ENCODE assay signal across 29 cellular contexts in genomic region chr6:14517536-14518105, GRCh38.
DNase-seq lines count a peak whose midpoint lies in the region; ATAC-seq and TF ChIP-seq lines count a peak whose summit lies in the region.
"Had no signal": no experiment of that assay in that cellular context is flagged by ENCODE, and none has a peak within 500 bp of the region (broad histone marks: within the 10 kb centered on the region; RNA-seq: fewer than 3 reads in every experiment).

No MANE protein-coding gene starts in this region.

- no peaks in the 10 kb centered on the region for H4K20me1 ChIP-seq in mammary epithelial cell (ENCODE audit: insufficient read depth, low read length)

- ATAC-seq in HG02759 (IDR thresholded peaks at IDR 0.05; ENCODE audit: unreplicated experiment), result no peak
- ATAC-seq: effector memory CD8-positive, alpha-beta T cell; esophagus mucosa; PC-3; stimulated activated memory B cell treated with anti-CD40 and anti-IgM and Interleukin-4, amounts not matched to agents 10 μg/mL and 1 μg/mL and 100 μg/mL, for 72 hours had no signal

- H3K9ac ChIP-seq in mammary epithelial cell (ENCODE audit: insufficient read depth, low read length), result no peak overlapping the region
- H3K9ac ChIP-seq: neural progenitor cell had no signal

- peaks cover 6% of the 10 kb centered on the region for H3K36me3 Mint-ChIP-seq in MCF 10A (ENCODE audit: insufficient read depth, unreplicated experiment)
- H3K36me3 Mint-ChIP-seq: activated naive CD4-positive, alpha-beta T cell treated with anti-CD3 and anti-CD28 coated beads, Interleukin-2, amount 10 ng/mL, durations not matched to agents 7 days and 5 days; CD4-positive, CD25-positive, alpha-beta regulatory T cell; neural progenitor cell had no signal

- DNase-seq in mammary epithelial cell (no peak), MCF 10A (ENCODE audit: unreplicated experiment) (no peak), astrocyte of the hippocampus (ENCODE audit: low read depth, low spot score) (peak; percentile 52), kidney tubule cell (ENCODE audit: low spot score) (peak; percentile 61), uterus (peak; percentile 23 to 41), substantia nigra (lab: John Stamatoyannopoulos, UW) (no peak), NAMALWA (ENCODE audit: low spot score) (no peak)
- DNase-seq: activated B cell treated with CpG ODN at 0.5 μM for 24 hours; activated CD4-positive, alpha-beta T cell treated with anti-CD3 and anti-CD28 coated beads, Interleukin-2, amount 50 U/mL, for 4 hours; activated naive CD4-positive, alpha-beta T cell treated with anti-CD3 and anti-CD28 coated beads, Interleukin-2, amount 10 ng/mL, durations not matched to agents 7 days and 5 days; amygdala; CD4-positive, CD25-positive, alpha-beta regulatory T cell; cortex of kidney; effector memory CD8-positive, alpha-beta T cell; NCI-H1105; NCI-H1930; NCI-H526; NK-92 treated with Interleukin-12 subunit alpha and Interleukin-12 subunit beta, amount 100 ng/mL, for 24 hours; PC-3; SHP77; stimulated activated CD4-positive, alpha-beta T cell treated with anti-CD3 and anti-CD28 coated beads, Interleukin-4, amount 100 ng/mL, for 4 hours; T1000 had no signal

- H2AFZ ChIP-seq in mammary epithelial cell (ENCODE audit: low read depth, low read length), result peak overlapping the region; percentile 4
- H2AFZ ChIP-seq: neural progenitor cell had no signal

- WGBS in mammary epithelial cell (ENCODE audit: low coverage, missing lambda C conversion rate), result 11% methylated on average over 7 of the region's 7 CpGs

- no peaks in the 10 kb centered on the region for H3K79me2 ChIP-seq in mammary epithelial cell (ENCODE audit: insufficient read depth, low read length)

- H3K27ac Mint-ChIP-seq in MCF 10A (ENCODE audit: low read depth, unreplicated experiment), result no peak overlapping the region
- H3K27ac Mint-ChIP-seq: activated B cell treated with CpG ODN at 0.5 μM for 24 hours; activated naive CD4-positive, alpha-beta T cell treated with anti-CD3 and anti-CD28 coated beads, Interleukin-2, amount 10 ng/mL, durations not matched to agents 7 days and 5 days; CD4-positive, CD25-positive, alpha-beta regulatory T cell; effector memory CD8-positive, alpha-beta T cell; neural progenitor cell; stimulated activated memory B cell treated with anti-CD40 and anti-IgM and Interleukin-4, amounts not matched to agents 10 μg/mL and 1 μg/mL and 100 μg/mL, for 72 hours had no signal

- H3K27ac ChIP-seq in mammary epithelial cell (ENCODE audit: insufficient read depth, low read depth, low read length), result no peak overlapping the region
- peak overlapping the region; percentile 36 to 59 for H3K27ac ChIP-seq in uterus
- no peak overlapping the region for H3K27ac ChIP-seq in substantia nigra (ENCODE audit: low read depth, low read length, poor library complexity, severe bottlenecking)
- H3K27ac ChIP-seq: 22Rv1, cardiac muscle cell, neural progenitor cell had no signal

- CTCF ChIA-PET in mammary epithelial cell (lab: Charles Lee; ENCODE audit: low non-redundant PET) (no interaction called here), MCF 10A (lab: Yijun Ruan, JAX) (no interaction called here)

- POLR2A ChIA-PET in MCF 10A (lab: Yijun Ruan, JAX), result no interaction called here

- no peaks in the 10 kb centered on the region for H3K9me3 Mint-ChIP-seq in MCF 10A (ENCODE audit: unreplicated experiment)
- H3K9me3 Mint-ChIP-seq: activated B cell treated with CpG ODN at 0.5 μM for 24 hours; activated naive CD4-positive, alpha-beta T cell treated with anti-CD3 and anti-CD28 coated beads, Interleukin-2, amount 10 ng/mL, durations not matched to agents 7 days and 5 days; CD4-positive, CD25-positive, alpha-beta regulatory T cell; effector memory CD8-positive, alpha-beta T cell had no signal

- dilution Hi-C loops in mammary epithelial cell (cut with HindIII; ENCODE audit: low sequenced_read_pairs), result no loop called here

- no peak overlapping the region for H3K4me3 Mint-ChIP-seq in MCF 10A (ENCODE audit: unreplicated experiment)
- H3K4me3 Mint-ChIP-seq: activated B cell treated with CpG ODN at 0.5 μM for 24 hours; activated naive CD4-positive, alpha-beta T cell treated with anti-CD3 and anti-CD28 coated beads, Interleukin-2, amount 10 ng/mL, durations not matched to agents 7 days and 5 days; CD4-positive, CD25-positive, alpha-beta regulatory T cell; effector memory CD8-positive, alpha-beta T cell; neural progenitor cell; stimulated activated memory B cell treated with anti-CD40 and anti-IgM and Interleukin-4, amounts not matched to agents 10 μg/mL and 1 μg/mL and 100 μg/mL, for 72 hours had no signal

- H3K9me3 ChIP-seq in mammary epithelial cell (replicated peaks; ENCODE audit: insufficient read depth, low read length), result no peaks in the 10 kb centered on the region
- H3K9me3 ChIP-seq in uterus, result no peaks in the 10 kb centered on the region

- no peaks in the 10 kb centered on the region for H3K27me3 ChIP-seq in mammary epithelial cell (ENCODE audit: insufficient read depth, low read length)
- H3K27me3 ChIP-seq in uterus, result no peaks in the 10 kb centered on the region
- H3K27me3 ChIP-seq: cardiac muscle cell, neural progenitor cell had no signal

- H3K4me3 ChIP-seq in mammary epithelial cell (replicated peaks in 1 of 3; ENCODE audit: insufficient read depth in 1 of 3, low read depth in 2 of 3, low read length in 3 of 3) (no peak overlapping the region), uterus (no peak overlapping the region)
- H3K4me3 ChIP-seq: cardiac muscle cell, lung, neural progenitor cell had no signal

- no peak overlapping the region for H3K4me2 ChIP-seq in mammary epithelial cell (ENCODE audit: insufficient read depth, low read depth, low read length)
- H3K4me2 ChIP-seq: neural progenitor cell had no signal

- H3K27me3 Mint-ChIP-seq in MCF 10A (ENCODE audit: insufficient read depth, unreplicated experiment), result no peaks in the 10 kb centered on the region
- H3K27me3 Mint-ChIP-seq: activated B cell treated with CpG ODN at 0.5 μM for 24 hours; CD4-positive, CD25-positive, alpha-beta regulatory T cell; stimulated activated memory B cell treated with anti-CD40 and anti-IgM and Interleukin-4, amounts not matched to agents 10 μg/mL and 1 μg/mL and 100 μg/mL, for 72 hours had no signal

- TF ChIP-seq POLR2A in uterus (IDR thresholded peaks at IDR 0.05), result no peak

- in situ Hi-C loops in mammary epithelial cell (cut with MboI; ENCODE audit: low sequenced_read_pairs in 2 of 2), result no loop called here

- BruUV-seq in mammary epithelial cell (replicated peaks; lab: Mats Ljungman, UMichigan) (no TSS peak), MCF 10A (replicated peaks; lab: Mats Ljungman, UMichigan) (no TSS peak)

- peaks cover 6% of the 10 kb centered on the region for H3K4me1 Mint-ChIP-seq in MCF 10A (ENCODE audit: insufficient read depth, unreplicated experiment)
- H3K4me1 Mint-ChIP-seq: activated naive CD4-positive, alpha-beta T cell treated with anti-CD3 and anti-CD28 coated beads, Interleukin-2, amount 10 ng/mL, durations not matched to agents 7 days and 5 days; CD4-positive, CD25-positive, alpha-beta regulatory T cell; stimulated activated memory B cell treated with anti-CD40 and anti-IgM and Interleukin-4, amounts not matched to agents 10 μg/mL and 1 μg/mL and 100 μg/mL, for 72 hours had no signal

- TF ChIP-seq CTCF in mammary epithelial cell (conservative IDR thresholded peaks at IDR 0.05 in 1 of 2, IDR thresholded peaks at IDR 0.05 in 1 of 2; ENCODE audit: extremely low read depth in 1 of 2, insufficient read depth in 1 of 2, low read depth in 1 of 2, low read length in 2 of 2), result no peak
- no peak for TF ChIP-seq CTCF in MCF 10A (IDR thresholded peaks at IDR 0.05; ENCODE audit: unreplicated experiment)
- TF ChIP-seq CTCF in uterus (IDR thresholded peaks at IDR 0.05), result no peak

- no peaks in the 10 kb centered on the region for H3K4me1 ChIP-seq in mammary epithelial cell (ENCODE audit: insufficient read depth, low read length)
- H3K4me1 ChIP-seq in uterus, result peaks cover 0 to 3% of the 10 kb centered on the region in 2 donors

- no peaks in the 10 kb centered on the region for H3K36me3 ChIP-seq in mammary epithelial cell (ENCODE audit: insufficient read depth, low read length)
- no peaks in the 10 kb centered on the region for H3K36me3 ChIP-seq in uterus
- H3K36me3 ChIP-seq: cardiac muscle cell, neural progenitor cell had no signal

- intact Hi-C loops in mammary epithelial cell (cut with micrococcal nuclease) (no loop called here), MCF 10A (cut with micrococcal nuclease) (no loop called here), uterus (cut with DNase I; ENCODE audit: low total_unique reads) (no loop called here)

Comparison
In these comparisons a context has a peak if more than half of its experiments do, and no peak if none do; other contexts are left out.
1. DNase-seq: peak in astrocyte of the hippocampus (single experiment), kidney tubule cell (single experiment) and uterus (2 of 2); none in mammary epithelial cell (single experiment), MCF 10A (single experiment), substantia nigra (0 of 49) and NAMALWA (single experiment).
2. H3K27ac ChIP-seq: peak in uterus (2 of 2); none in mammary epithelial cell (single experiment) and substantia nigra (single experiment).